ENCODE assay signal across 13 cellular contexts in the genomic region with DNA sequence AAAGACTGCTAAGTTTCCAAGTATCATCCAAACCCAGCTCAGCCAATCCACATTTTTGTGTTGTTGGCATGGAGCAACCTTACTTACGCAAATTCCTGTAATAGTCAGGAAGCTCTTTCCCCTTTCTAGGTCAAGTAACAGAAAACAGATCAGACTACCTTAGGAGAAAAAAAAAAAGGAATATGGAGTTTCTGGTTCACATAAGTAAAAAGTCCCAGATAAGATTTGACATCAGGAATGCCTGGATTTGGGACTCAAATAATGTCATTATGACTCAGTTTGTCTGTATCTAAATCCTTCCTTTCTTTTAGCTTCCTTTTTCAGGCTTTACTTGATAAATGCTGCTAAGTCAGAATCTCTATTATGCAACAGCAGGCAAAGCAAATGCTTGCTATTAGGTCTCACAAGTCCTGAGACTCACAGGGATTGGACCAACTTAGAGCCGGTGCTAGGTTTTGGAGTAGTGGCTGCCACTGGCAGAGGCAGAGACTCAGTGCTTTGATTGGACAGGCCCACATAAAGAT. TPM values are rescaled to one million over a fixed set of nuclear protein-coding genes. Genes with fewer than 3 reads are reported as not detected.
DNase-seq lines count a peak whose midpoint lies in the region; ATAC-seq and TF ChIP-seq lines count a peak whose summit lies in the region.
"Had no signal": no experiment of that assay in that cellular context is flagged by ENCODE, and none has a peak within 500 bp of the region (broad histone marks: within the 10 kb centered on the region; RNA-seq: fewer than 3 reads in every experiment).

No MANE protein-coding gene starts in this region.

- H3K9me3 ChIP-seq in breast epithelium (no peaks in the 10 kb centered on the region), endodermal cell (ENCODE audit: control insufficient read depth, low read length) (no peaks in the 10 kb centered on the region), vagina (no peaks in the 10 kb centered on the region)
- H3K9me3 ChIP-seq: A549 had no signal

- H3K4me3 ChIP-seq in breast epithelium (peak overlapping the region in 1 of 3 donors; percentile 15), endodermal cell (ENCODE audit: low read length) (no peak overlapping the region), mesendoderm (ENCODE audit: low read length) (no peak overlapping the region), vagina (no peak overlapping the region)
- H3K4me3 ChIP-seq: A549 had no signal

- H3K56ac ChIP-seq in mesendoderm (ENCODE audit: low read length): no peak overlapping the region

- H3K79me2 ChIP-seq in mesendoderm (ENCODE audit: control insufficient read depth, insufficient read depth, low read length): no peaks in the 10 kb centered on the region

- no peak overlapping the region for H2AK5ac ChIP-seq in mesendoderm (ENCODE audit: low read length)

- H2BK15ac ChIP-seq in mesendoderm (replicated peaks; ENCODE audit: low read depth): no peak overlapping the region

- no peak overlapping the region for H2BK5ac ChIP-seq in mesendoderm (ENCODE audit: low read length)

- H3K9ac ChIP-seq in endodermal cell (ENCODE audit: extremely low read depth, low read length, poor library complexity, severe bottlenecking) (no peak overlapping the region), mesendoderm (ENCODE audit: low read length) (no peak overlapping the region)

- CTCF ChIA-PET in MCF 10A (lab: Yijun Ruan, JAX): interaction anchor here (0.6 to 1.7 kb wide), 10 partner anchors 8 to 837 kb away, joined by 3 to 7 read pairs (median 4); no protein-coding TSS in a partner anchor

- H3K4me3 Mint-ChIP-seq in MCF 10A (ENCODE audit: unreplicated experiment) (no peak overlapping the region), endodermal cell (no peak overlapping the region)
- H3K4me3 Mint-ChIP-seq: nephron; T-helper 1 cell treated with Interleukin-12 subunit alpha and Interleukin-12 subunit beta and Interleukin-4 antibody, amounts not matched to agents 30 μg/mL and 1 μg/mL, for 36 hours had no signal

- POLR2A ChIA-PET in MCF 10A (lab: Yijun Ruan, JAX): interaction anchor here (0.7 to 2.0 kb wide), 8 partner anchors 8 to 123 kb away, joined by 3 to 11 read pairs (median 5); partner anchors contain the start of gene NCOA7

- 78% methylated on average over 2 of the region's 2 CpGs; no CpG with 5 or more reads in 1 of the 2 experiments for WGBS in endodermal cell (ENCODE audit: insufficient coverage in 1 of 2, insufficient read length in 1 of 2), 2 experiments
- WGBS in mesendoderm (ENCODE audit: extremely low coverage, insufficient coverage, low lambda C conversion rate): no CpG with 5 or more reads among the region's 2 CpGs

- no peaks in the 10 kb centered on the region for H3K27me3 ChIP-seq in breast epithelium
- no peaks in the 10 kb centered on the region for H3K27me3 ChIP-seq in endodermal cell (ENCODE audit: control insufficient read depth, insufficient read depth, low read length, poor library complexity, severe bottlenecking)
- H3K27me3 ChIP-seq in mesendoderm (ENCODE audit: insufficient read depth, low read length, poor library complexity): no peaks in the 10 kb centered on the region
- H3K27me3 ChIP-seq in vagina: no peaks in the 10 kb centered on the region

- ATAC-seq in GM21717 (IDR thresholded peaks at IDR 0.05; ENCODE audit: unreplicated experiment): no peak
- ATAC-seq: activated T-cell treated with anti-CD3 and anti-CD28 coated beads, Interleukin-2, amount 50 U/mL, for 72 hours had no signal

- TF ChIP-seq CTCF in breast epithelium (IDR thresholded peaks at IDR 0.05) (no peak), MCF 10A (IDR thresholded peaks at IDR 0.05; ENCODE audit: unreplicated experiment) (no peak), endodermal cell (conservative IDR thresholded peaks at IDR 0.05) (no peak), vagina (IDR thresholded peaks at IDR 0.05) (no peak)

- intact Hi-C loops in breast epithelium (cut with DNase I; ENCODE audit: low total_unique reads) (no loop called here), MCF 10A (cut with micrococcal nuclease) (no loop called here), vagina (cut with DNase I) (no loop called here)

- H3K18ac ChIP-seq in mesendoderm (ENCODE audit: low read length): no peak overlapping the region

- no peak overlapping the region for H4K8ac ChIP-seq in mesendoderm (ENCODE audit: low read depth, low read length)

- TF ChIP-seq POLR2A in breast epithelium (IDR thresholded peaks at IDR 0.05) (peak; percentile 16), vagina (IDR thresholded peaks at IDR 0.05) (no peak)

- H3K27ac Mint-ChIP-seq in MCF 10A (ENCODE audit: low read depth, unreplicated experiment): no peak overlapping the region
- H3K27ac Mint-ChIP-seq in endodermal cell: peak overlapping the region; percentile 40
- H3K27ac Mint-ChIP-seq: activated T-cell treated with anti-CD3 and anti-CD28 coated beads, Interleukin-2, amount 50 U/mL, for 72 hours; T-helper 1 cell treated with Interleukin-12 subunit alpha and Interleukin-12 subunit beta and Interleukin-4 antibody, amounts not matched to agents 30 μg/mL and 1 μg/mL, for 36 hours had no signal

- H3K4me2 ChIP-seq in mesendoderm (ENCODE audit: low read length): no peak overlapping the region
- H3K4me2 ChIP-seq: A549 had no signal

- H3K27me3 Mint-ChIP-seq in MCF 10A (ENCODE audit: insufficient read depth, unreplicated experiment) (no peaks in the 10 kb centered on the region), endodermal cell (ENCODE audit: insufficient read depth) (no peaks in the 10 kb centered on the region)

- H3K9me3 Mint-ChIP-seq in MCF 10A (ENCODE audit: unreplicated experiment) (no peaks in the 10 kb centered on the region), endodermal cell (no peaks in the 10 kb centered on the region)
- H3K9me3 Mint-ChIP-seq: activated T-cell treated with anti-CD3 and anti-CD28 coated beads, Interleukin-2, amount 50 U/mL, for 72 hours; nephron; T-helper 1 cell treated with Interleukin-12 subunit alpha and Interleukin-12 subunit beta and Interleukin-4 antibody, amounts not matched to agents 30 μg/mL and 1 μg/mL, for 36 hours had no signal

- H3K23ac ChIP-seq in mesendoderm (ENCODE audit: low read length): no peak overlapping the region

- no peak overlapping the region for H3K4ac ChIP-seq in mesendoderm (ENCODE audit: low read depth, low read length)

- no TSS peak for BruUV-seq in MCF 10A (replicated peaks; lab: Mats Ljungman, UMichigan)

- H3K27ac ChIP-seq in breast epithelium: peak overlapping the region; percentile 74 to 89
- H3K27ac ChIP-seq in endodermal cell (ENCODE audit: low read depth, low read length): no peak overlapping the region
- H3K27ac ChIP-seq in mesendoderm (ENCODE audit: low read depth, low read length): no peak overlapping the region
- H3K27ac ChIP-seq in vagina: peak overlapping the region; percentile 49
- H3K27ac ChIP-seq: A549 had no signal

- no peaks in the 10 kb centered on the region for H3K4me1 ChIP-seq in breast epithelium
- peaks cover 11% of the 10 kb centered on the region for H3K4me1 ChIP-seq in endodermal cell (ENCODE audit: control insufficient read depth, insufficient read depth, low read length)
- peaks cover 2% of the 10 kb centered on the region for H3K4me1 ChIP-seq in mesendoderm (ENCODE audit: control insufficient read depth, low read depth, low read length)
- H3K4me1 ChIP-seq in vagina: peaks cover 26% of the 10 kb centered on the region

- H3K4me1 Mint-ChIP-seq in MCF 10A (ENCODE audit: insufficient read depth, unreplicated experiment) (peaks cover 26% of the 10 kb centered on the region), endodermal cell (peaks cover 13% of the 10 kb centered on the region)

- no peaks in the 10 kb centered on the region for H3K36me3 ChIP-seq in breast epithelium
- H3K36me3 ChIP-seq in endodermal cell (ENCODE audit: control insufficient read depth, insufficient read depth, low read length): no peaks in the 10 kb centered on the region
- no peaks in the 10 kb centered on the region for H3K36me3 ChIP-seq in mesendoderm (ENCODE audit: control insufficient read depth, insufficient read depth, low read length)
- H3K36me3 ChIP-seq in vagina: no peaks in the 10 kb centered on the region

- no peak overlapping the region for H4K5ac ChIP-seq in mesendoderm (ENCODE audit: low read length)

- DNase-seq in breast epithelium (ENCODE audit: low spot score in 2 of 2): no peak
- no peak for DNase-seq in MCF 10A (ENCODE audit: unreplicated experiment)
- no peak for DNase-seq in endodermal cell
- peak; percentile 72 for DNase-seq in mesendoderm
- DNase-seq in vagina (ENCODE audit: extremely low spot score in 2 of 2): no peak
- no peak for DNase-seq in medulla oblongata (ENCODE audit: extremely low spot score)
- DNase-seq in NCI-H345 (lab: John Stamatoyannopoulos, UW): no peak
- DNase-seq: activated T-cell treated with anti-CD3 and anti-CD28 coated beads, Interleukin-2, amount 50 U/mL, for 72 hours; NCI-H2171 treated with DMSO at 0.1 percent for 48 hours had no signal

- H3K79me1 ChIP-seq in mesendoderm (ENCODE audit: low read length): no peaks in the 10 kb centered on the region

- H3K36me3 Mint-ChIP-seq in MCF 10A (ENCODE audit: insufficient read depth, unreplicated experiment) (peaks cover 19% of the 10 kb centered on the region), endodermal cell (ENCODE audit: low read depth) (no peaks in the 10 kb centered on the region)

- H2BK120ac ChIP-seq in mesendoderm (ENCODE audit: low read depth, low read length): no peak overlapping the region

RNA-seq across cellular contexts. Expression of gene NCOA7, which starts 44.5 kb away (rescaled TPM):
- 10 to 100 TPM; 62.6 to 94.7 (median 82.4) TPM for total RNA-seq in breast epithelium
- 50.9 and 52.3 TPM in 2 replicates for total RNA-seq in MCF 10A (2022)
- total RNA-seq in endodermal cell: 10 to 100 TPM; 11.4 to 15.2 TPM
- polyA plus RNA-seq in endodermal cell (2013, experiment 1 of 2): 3.5 TPM
- 4.6 TPM for polyA plus RNA-seq in endodermal cell (2013, experiment 2 of 2)
- polyA plus RNA-seq in mesendoderm (2013, experiment 1 of 2): 3.2 TPM
- 3.8 TPM for polyA plus RNA-seq in mesendoderm (2013, experiment 2 of 2)
- total RNA-seq in vagina: 48.6 TPM

Comparison
In these comparisons a context has a peak if more than half of its experiments do, and no peak if none do; other contexts are left out.
1. H3K27ac ChIP-seq: peak in breast epithelium (2 of 2) and vagina (single experiment); none in endodermal cell (single experiment) and mesendoderm (single experiment).